In the genomic region with DNA sequence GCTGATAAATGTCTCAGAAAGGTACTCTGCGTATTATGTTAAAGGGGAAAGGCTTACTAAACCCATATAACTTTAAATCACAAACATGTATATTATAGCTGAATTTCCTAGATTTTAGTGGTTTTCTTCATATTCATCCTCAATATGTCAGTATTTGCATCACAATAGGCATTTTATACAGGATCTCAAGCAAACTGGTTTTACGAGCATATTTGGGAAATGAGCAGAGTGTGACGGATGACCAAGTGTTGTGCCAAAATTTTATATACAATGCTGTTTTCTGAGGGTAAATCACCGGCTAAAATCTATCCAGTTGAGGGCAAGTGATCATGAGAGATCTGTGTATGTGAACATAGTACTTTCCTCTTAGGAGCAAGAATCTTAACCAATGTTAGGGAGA, we compare ENCODE assay signal across 23 cellular contexts.
"Had no signal": no experiment of that assay in that cellular context is flagged by ENCODE, and none has a peak within 500 bp of the region (broad histone marks: within the 10 kb centered on the region; RNA-seq: fewer than 3 reads in every experiment).

No MANE protein-coding gene starts in this region.

- H3K9ac ChIP-seq: KMS-11 had no signal

- H3K9me3 ChIP-seq: breast epithelium had no signal

- H3K36me3 ChIP-seq: breast epithelium had no signal

- H3K27me3 ChIP-seq: breast epithelium had no signal

- H3K27ac Mint-ChIP-seq: activated CD4-positive, alpha-beta memory T cell treated with anti-CD3 and anti-CD28 coated beads for 36 hours; activated CD4-positive, alpha-beta T cell treated with anti-CD3 and anti-CD28 coated beads, Interleukin-2, amount 10 ng/mL, durations not matched to agents 7 days and 5 days; activated naive CD4-positive, alpha-beta T cell treated with anti-CD3 and anti-CD28 coated beads, Interleukin-2, amount 10 ng/mL, durations not matched to agents 7 days and 5 days; activated naive CD8-positive, alpha-beta T cell treated with anti-CD3 and anti-CD28 coated beads for 36 hours; T-helper 1 cell treated with Interleukin-12 subunit alpha and Interleukin-12 subunit beta and Interleukin-4 antibody, amounts not matched to agents 30 μg/mL and 1 μg/mL, for 36 hours had no signal

- H3K4me1 ChIP-seq: breast epithelium had no signal

- H3K36me3 Mint-ChIP-seq: activated naive CD4-positive, alpha-beta T cell treated with anti-CD3 and anti-CD28 coated beads, Interleukin-2, amount 10 ng/mL, durations not matched to agents 7 days and 5 days had no signal

- H3K4me1 Mint-ChIP-seq: activated naive CD4-positive, alpha-beta T cell treated with anti-CD3 and anti-CD28 coated beads, Interleukin-2, amount 10 ng/mL, durations not matched to agents 7 days and 5 days had no signal

- H3K4me3 Mint-ChIP-seq: activated CD4-positive, alpha-beta memory T cell treated with anti-CD3 and anti-CD28 coated beads for 36 hours; activated CD4-positive, alpha-beta T cell treated with anti-CD3 and anti-CD28 coated beads, Interleukin-2, amount 10 ng/mL, durations not matched to agents 7 days and 5 days; activated naive CD4-positive, alpha-beta T cell treated with anti-CD3 and anti-CD28 coated beads, Interleukin-2, amount 10 ng/mL, durations not matched to agents 7 days and 5 days; activated naive CD8-positive, alpha-beta T cell treated with anti-CD3 and anti-CD28 coated beads for 36 hours; activated T-cell treated with anti-CD3 and anti-CD28 coated beads, Interleukin-2, amount 50 U/mL, for 4 hours; T-helper 1 cell treated with Interleukin-12 subunit alpha and Interleukin-12 subunit beta and Interleukin-4 antibody, amounts not matched to agents 30 μg/mL and 1 μg/mL, for 36 hours had no signal

- H3K27ac ChIP-seq: breast epithelium, KMS-11, VCaP had no signal

- H3K27me3 Mint-ChIP-seq: activated CD4-positive, alpha-beta memory T cell treated with anti-CD3 and anti-CD28 coated beads for 36 hours; activated CD4-positive, alpha-beta T cell treated with anti-CD3 and anti-CD28 coated beads, Interleukin-2, amount 10 ng/mL, durations not matched to agents 7 days and 5 days; activated naive CD4-positive, alpha-beta T cell treated with anti-CD3 and anti-CD28 coated beads, Interleukin-2, amount 10 ng/mL, durations not matched to agents 7 days and 5 days had no signal

- H3K4me2 ChIP-seq: KMS-11 had no signal

- H3K4me3 ChIP-seq: breast epithelium had no signal

- H3K9me3 Mint-ChIP-seq: activated naive CD4-positive, alpha-beta T cell treated with anti-CD3 and anti-CD28 coated beads, Interleukin-2, amount 10 ng/mL, durations not matched to agents 7 days and 5 days; activated T-cell treated with anti-CD3 and anti-CD28 coated beads, Interleukin-2, amount 50 U/mL, for 4 hours had no signal

- ATAC-seq: activated T-cell treated with anti-CD3 and anti-CD28 coated beads, Interleukin-2, amount 50 U/mL, for 4 hours had no signal

- DNase-seq: activated CD4-positive, alpha-beta memory T cell treated with anti-CD3 and anti-CD28 coated beads for 36 hours; activated CD4-positive, alpha-beta T cell treated with anti-CD3 and anti-CD28 coated beads, Interleukin-2, amount 10 ng/mL, durations not matched to agents 7 days and 5 days; activated CD4-positive, CD25-positive, alpha-beta regulatory T cell; activated CD8-positive, alpha-beta memory T cell treated with anti-CD3 and anti-CD28 coated beads for 24 hours; activated gamma-delta T cell treated with Interleukin-2 at 50 U/mL for 16 hours; activated naive CD4-positive, alpha-beta T cell treated with anti-CD3 and anti-CD28 coated beads, Interleukin-2, amount 10 ng/mL, durations not matched to agents 7 days and 5 days; activated naive CD8-positive, alpha-beta T cell treated with anti-CD3 and anti-CD28 coated beads for 36 hours; activated T-cell treated with anti-CD3 and anti-CD28 coated beads, Interleukin-2, amount 50 U/mL, for 4 hours; aorta; caudate nucleus; MM.1S; NCI-H1105; NCI-H1436; NCI-H1694 treated with DMSO at 0.1 percent for 48 hours; NCI-H2029 treated with DMSO at 0.1 percent for 48 hours; NCI-H510A treated with DMSO at 0.1 percent for 48 hours; NCI-H69; SHP77 treated with DMSO at 0.1 percent for 48 hours; T1000 had no signal
